9 cellular contexts compared by ENCODE assay signal in genomic region chr10:94420998-94421397, GRCh38.
"Had no signal": no experiment of that assay in that cellular context is flagged by ENCODE, and none has a peak within 500 bp of the region (broad histone marks: within the 10 kb centered on the region; RNA-seq: fewer than 3 reads in every experiment).

No MANE protein-coding gene starts in this region.

- DNase-seq: GM23248, GOT3, H7, HFFc6, KBM-7 had no signal

- H3K4me3 Mint-ChIP-seq: HFFc6 had no signal

- ATAC-seq: HCT116 had no signal

- H3K27me3 Mint-ChIP-seq: IgD-negative memory B cell had no signal

- H3K27ac ChIP-seq: GM23248, KMS-11 had no signal

- H3K27ac Mint-ChIP-seq: HFFc6, IgD-negative memory B cell had no signal

- H3K9me3 ChIP-seq: HAP-1 had no signal

- H3K36me3 ChIP-seq: HAP-1 had no signal

- H3K4me3 ChIP-seq: GM23248, HAP-1 had no signal

- H3K4me1 ChIP-seq: HAP-1 had no signal
